ENCODE assay signal across 17 cellular contexts in the genomic region with DNA sequence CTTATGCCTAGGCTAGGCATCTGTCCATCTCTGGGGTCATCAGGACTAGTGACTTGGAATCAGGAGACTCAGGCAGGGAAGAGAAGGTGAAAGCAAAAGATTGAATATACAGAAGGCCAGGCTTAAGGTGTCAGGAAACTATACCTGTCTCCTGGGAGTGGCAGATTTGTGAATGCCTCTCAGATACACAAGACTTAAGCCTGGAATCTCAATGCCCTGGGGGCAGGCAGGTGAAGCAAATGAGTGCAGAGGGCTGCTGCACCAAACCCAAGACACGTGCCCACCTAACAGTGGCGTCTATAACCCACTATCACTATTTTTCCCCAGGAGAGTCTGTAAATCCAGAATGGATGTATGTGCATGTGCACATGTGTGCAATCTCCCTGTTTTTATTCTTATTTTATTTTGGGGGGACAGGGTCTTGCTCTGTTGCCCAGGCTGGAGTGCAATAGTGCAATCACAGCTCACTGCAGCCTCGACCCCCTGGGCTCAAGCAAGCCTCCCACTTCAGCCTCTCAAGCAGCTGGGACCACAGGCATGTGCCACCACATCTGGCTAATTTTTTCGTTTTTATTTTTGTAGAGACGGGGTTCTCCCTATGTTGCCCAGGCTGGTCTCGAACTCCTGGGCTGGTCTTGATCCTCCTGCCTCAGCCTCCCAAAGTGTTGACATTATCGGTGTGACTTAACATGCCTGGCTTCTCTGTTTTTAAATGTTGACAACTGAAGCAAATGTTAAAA. TPM values are rescaled to one million over a fixed set of nuclear protein-coding genes. Genes with fewer than 3 reads are reported as not detected.
DNase-seq lines count a peak whose midpoint lies in the region; ATAC-seq and TF ChIP-seq lines count a peak whose summit lies in the region.
"Had no signal": no experiment of that assay in that cellular context is flagged by ENCODE, and none has a peak within 500 bp of the region (broad histone marks: within the 10 kb centered on the region; RNA-seq: fewer than 3 reads in every experiment).

No MANE protein-coding gene starts in this region.

- H3K27me3 ChIP-seq in CD4-positive, alpha-beta T cell (ENCODE audit: control insufficient read depth, insufficient read depth, low read length), result no peaks in the 10 kb centered on the region
- H3K27me3 ChIP-seq in lower lobe of right lung (ENCODE audit: low read depth), result no peaks in the 10 kb centered on the region
- H3K27me3 ChIP-seq: adrenal gland, testis had no signal

- TF ChIP-seq CTCF in CD4-positive, alpha-beta T cell (IDR thresholded peaks at IDR 0.05), result no peak
- TF ChIP-seq CTCF in lower lobe of right lung (IDR thresholded peaks at IDR 0.05), result no peak

- H3K27me3 Mint-ChIP-seq in CD4-positive, alpha-beta T cell, result no peaks in the 10 kb centered on the region
- H3K27me3 Mint-ChIP-seq in T-helper 17 cell, result no peaks in the 10 kb centered on the region

- no peaks in the 10 kb centered on the region for H3K36me3 Mint-ChIP-seq in CD4-positive, alpha-beta T cell (ENCODE audit: low read depth)
- H3K36me3 Mint-ChIP-seq in T-helper 17 cell (ENCODE audit: low read depth), result no peaks in the 10 kb centered on the region

- no peak overlapping the region for H3K4me3 ChIP-seq in lower lobe of right lung
- H3K4me3 ChIP-seq: adrenal gland, testis had no signal

- peak overlapping the region; percentile 74 for H3K4me3 Mint-ChIP-seq in CD4-positive, alpha-beta T cell
- peak overlapping the region; percentile 80 for H3K4me3 Mint-ChIP-seq in T-helper 17 cell
- H3K4me3 Mint-ChIP-seq: neural crest cell had no signal

- DNase-seq in NCI-H1436 (lab: John Stamatoyannopoulos, UW) (peak; percentile 5), NCI-H1436 treated with DMSO at 0.1 percent for 48 hours (lab: John Stamatoyannopoulos, UW) (no peak), T-helper 17 cell (no peak), lower lobe of right lung (peak; percentile 9), GDM1 (lab: John Stamatoyannopoulos, UW) (no peak), D341Med (ENCODE audit: low spot score) (no peak)
- DNase-seq in CD4-positive, alpha-beta T cell, result no peak
- DNase-seq: adrenal gland, NCI-H1694 treated with DMSO at 0.1 percent for 48 hours, NCI-H524 treated with DMSO at 0.1 percent for 48 hours, right cardiac atrium, testis had no signal

- H3K27ac ChIP-seq in CD4-positive, alpha-beta T cell (ENCODE audit: low read depth, low read length), result peak overlapping the region; percentile 69
- H3K27ac ChIP-seq in lower lobe of right lung, result no peak overlapping the region
- H3K27ac ChIP-seq: 22Rv1, adrenal gland, epithelial cell of prostate, testis, VCaP had no signal

- no peaks in the 10 kb centered on the region for H3K9me3 Mint-ChIP-seq in CD4-positive, alpha-beta T cell
- H3K9me3 Mint-ChIP-seq: neural crest cell had no signal

- no peak for ATAC-seq in CD4-positive, alpha-beta T cell (ENCODE audit: poor library complexity)
- ATAC-seq in T-helper 17 cell (no peak), lower lobe of right lung (no peak), HG03457 (IDR thresholded peaks at IDR 0.05; ENCODE audit: unreplicated experiment) (no peak)
- ATAC-seq: right cardiac atrium had no signal

- H3K27ac Mint-ChIP-seq in CD4-positive, alpha-beta T cell, result peak overlapping the region; percentile 87
- peak overlapping the region; percentile 95 for H3K27ac Mint-ChIP-seq in T-helper 17 cell

- CTCF ChIA-PET in CD4-positive, alpha-beta T cell (lab: Charles Lee), result interaction anchor here (4.5 kb wide), 1 partner anchor 15 kb away, joined by 28 read pairs; no protein-coding TSS in a partner anchor

- H3K4me1 ChIP-seq in lower lobe of right lung, result no peaks in the 10 kb centered on the region
- H3K4me1 ChIP-seq: adrenal gland, testis had no signal

- POLR2A ChIA-PET in CD4-positive, alpha-beta T cell (lab: Charles Lee), result interaction anchor here (0.9 to 5.1 kb wide), 17 partner anchors 8 to 414 kb away, joined by 3 to 69 read pairs (median 4); partner anchors contain the start of genes ERG28, FOS and ZC2HC1C

- H3K9me3 ChIP-seq in CD4-positive, alpha-beta T cell (ENCODE audit: control insufficient read depth, low read length), result no peaks in the 10 kb centered on the region
- no peaks in the 10 kb centered on the region for H3K9me3 ChIP-seq in T-helper 17 cell (ENCODE audit: control insufficient read depth, low read length, poor library complexity, severe bottlenecking)
- H3K9me3 ChIP-seq in lower lobe of right lung, result no peaks in the 10 kb centered on the region
- H3K9me3 ChIP-seq: adrenal gland, testis had no signal

- no peaks in the 10 kb centered on the region for H3K36me3 ChIP-seq in lower lobe of right lung
- H3K36me3 ChIP-seq: adrenal gland had no signal

- intact Hi-C loops in CD4-positive, alpha-beta T cell (cut with DNase I, micrococcal nuclease), result loop anchor here (2.0 to 5.0 kb wide), 2 partner anchors 14 to 89 kb away; no protein-coding TSS in a partner anchor
- intact Hi-C loops in lower lobe of right lung (cut with DNase I), result no loop called here

- peaks cover 65% of the 10 kb centered on the region for H3K4me1 Mint-ChIP-seq in CD4-positive, alpha-beta T cell (ENCODE audit: low read depth)
- H3K4me1 Mint-ChIP-seq in T-helper 17 cell, result peaks cover 37% of the 10 kb centered on the region
- H3K4me1 Mint-ChIP-seq: neural crest cell had no signal

RNA-seq across cellular contexts. Expression of gene FOS, which starts 31.9 kb away (rescaled TPM):
- total RNA-seq in CD4-positive, alpha-beta T cell, result 1,000 to 10,000 TPM; 1,565 to 1,685 TPM
- total RNA-seq in T-helper 17 cell (1,000 to 10,000 TPM; 2,179 to 4,074 TPM), lower lobe of right lung (302 TPM)

Comparison
In these comparisons a context has a peak if more than half of its experiments do, and no peak if none do; other contexts are left out.
1. DNase-seq: peak in NCI-H1436 (single experiment) and lower lobe of right lung (single experiment); none in NCI-H1436 treated with DMSO at 0.1 percent for 48 hours (single experiment), CD4-positive, alpha-beta T cell (0 of 10), T-helper 17 cell (0 of 3), GDM1 (single experiment) and D341Med (single experiment).